In the genomic region with DNA sequence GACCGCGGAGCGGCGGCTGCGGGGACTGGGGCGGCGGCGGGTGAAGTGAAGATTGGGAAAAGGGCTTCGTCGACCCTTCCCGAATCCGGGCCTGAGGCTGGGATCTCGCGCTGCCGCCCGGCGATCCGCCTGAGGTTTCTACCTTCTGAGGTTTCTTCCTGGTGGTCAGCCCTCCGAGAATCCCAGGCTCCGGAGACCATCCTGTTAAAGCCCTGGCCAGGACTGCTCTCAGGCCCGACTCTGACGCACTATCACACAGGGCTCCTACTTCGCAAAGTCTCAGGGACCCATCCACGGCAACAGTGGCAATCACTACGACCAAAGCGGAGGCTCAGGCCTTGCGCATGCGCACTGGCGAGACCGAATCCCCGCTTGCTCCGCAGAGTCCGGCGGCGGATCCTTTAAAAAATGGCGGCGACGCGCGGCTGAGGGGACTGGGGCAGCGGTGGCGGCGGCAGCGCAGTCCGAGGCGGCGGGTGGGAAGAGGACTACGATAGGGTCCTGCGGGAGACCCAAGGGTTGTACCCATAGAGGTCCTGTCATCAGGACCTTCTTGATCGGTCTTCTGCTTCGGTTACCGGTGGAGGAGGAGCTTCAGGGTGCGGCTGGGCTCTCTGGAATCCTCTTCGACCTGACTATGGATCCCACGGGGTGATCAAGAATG, we compare ENCODE assay signal across 8 cellular contexts.
DNase-seq lines count a peak whose midpoint lies in the region; ATAC-seq and TF ChIP-seq lines count a peak whose summit lies in the region.
"Not testable (repeated sequence)": the region's sequence is repeated elsewhere in the genome, so short reads cannot be mapped to it uniquely, and the experiment has no call there.

No MANE protein-coding gene starts in this region.

- H3K4me1 ChIP-seq in HCT116 (ENCODE audit: control insufficient read depth in 1 of 2, insufficient read depth in 2 of 2, low read length in 2 of 2): not testable (repeated sequence)

- DNase-seq in DMS53 (lab: John Stamatoyannopoulos, UW) (peak; percentile 82), NCI-H1092 treated with DMSO at 0.1 percent for 48 hours (lab: John Stamatoyannopoulos, UW) (peak; percentile 81), SW 1271 (lab: John Stamatoyannopoulos, UW) (peak; percentile 46 to 75), activated gamma-delta T cell treated with Interleukin-2 at 50 U/mL for 16 hours (peak; percentile 66), fibroblast of the aortic adventitia (ENCODE audit: low read depth) (peak; percentile 78), omental fat pad (ENCODE audit: low spot score) (peak; percentile 56)
- DNase-seq in HCT116 (ENCODE audit: low read depth, low spot score): not testable (repeated sequence)
- peak; percentile 43 to 85 (median 66) for DNase-seq in stimulated activated naive CD4-positive, alpha-beta T cell (lab: John Stamatoyannopoulos, UW)

- not testable (repeated sequence) for H3K27ac ChIP-seq in HCT116 (ENCODE audit: low read depth, low read length)

- H3K9me3 ChIP-seq in HCT116 (ENCODE audit: control insufficient read depth in 1 of 2, insufficient read depth in 1 of 2, low read depth in 1 of 2, low read length in 2 of 2): not testable (repeated sequence)

- intact Hi-C loops in HCT116 (cut with micrococcal nuclease): not testable (repeated sequence)

- not testable (repeated sequence) for TF ChIP-seq CTCF in HCT116 (IDR thresholded peaks at IDR 0.05 in 2 of 3, conservative IDR thresholded peaks at IDR 0.05 in 1 of 3; ENCODE audit: borderline replicate concordance in 1 of 3, insufficient read depth in 1 of 3, low read depth in 2 of 3, low read length in 2 of 3); fibroblast of the aortic adventitia (IDR thresholded peaks at IDR 0.05; ENCODE audit: insufficient read depth, low read length); omental fat pad (IDR thresholded peaks at IDR 0.05)

- not testable (repeated sequence) for H3K79me2 ChIP-seq in HCT116 (ENCODE audit: insufficient read depth, low read length)

- CTCF ChIA-PET in HCT116 (lab: Charles Lee): not testable (repeated sequence)

- POLR2A ChIA-PET in HCT116 (lab: Charles Lee): not testable (repeated sequence)

- not testable (repeated sequence) for H3K27me3 ChIP-seq in HCT116 (ENCODE audit: insufficient read depth, low read length)

- H3K4me2 ChIP-seq in HCT116 (ENCODE audit: low read length): peak overlapping the region; percentile 57

- H2AFZ ChIP-seq in HCT116 (ENCODE audit: low read depth, low read length, poor library complexity, severe bottlenecking): not testable (repeated sequence)

- not testable (repeated sequence) for TF ChIP-seq POLR2A in HCT116 (IDR thresholded peaks at IDR 0.05; ENCODE audit: borderline replicate concordance, extremely low read depth, insufficient read depth, insufficient read length)

- H3K9ac ChIP-seq in HCT116 (ENCODE audit: low read length): not testable (repeated sequence)

- H3K4me3 ChIP-seq in HCT116 (replicated peaks in 1 of 2; ENCODE audit: low read depth in 1 of 2, low read length in 2 of 2) (peak overlapping the region; percentile 24 to 28), fibroblast of the aortic adventitia (ENCODE audit: low read depth, low read length) (peak overlapping the region; percentile 70)

- TF ChIP-seq RAD21 in HCT116 (IDR thresholded peaks at IDR 0.05; ENCODE audit: low read depth): not testable (repeated sequence)

- not testable (repeated sequence) for H3K36me3 ChIP-seq in HCT116 (ENCODE audit: control insufficient read depth in 1 of 2, insufficient read depth in 2 of 2, low read length in 2 of 2)

- H3K9me2 ChIP-seq in HCT116 (ENCODE audit: insufficient read depth): not testable (repeated sequence)

- RAD21 ChIA-PET in HCT116 (lab: Charles Lee; ENCODE audit: low non-redundant PET in 1 of 2, low total read pairs in 2 of 2, uncharacterized antibody in 2 of 2, unreplicated experiment in 2 of 2): not testable (repeated sequence)

- not testable (repeated sequence) for H4K20me1 ChIP-seq in HCT116 (ENCODE audit: insufficient read depth)

- BruUV-seq in HCT116 (replicated peaks; lab: Mats Ljungman, UMichigan): not testable (repeated sequence)

- peak; percentile 74 for ATAC-seq in HCT116
- peak; percentile 94 for ATAC-seq in omental fat pad (ENCODE audit: low FRiP score)
